ENCODE assay signal across 2 cellular contexts in genomic region chr19:50735869-50736268, GRCh38.
TF ChIP-seq lines count a peak whose summit lies in the region.

No MANE protein-coding gene starts in this region.

TF ChIP-seq in SK-N-SH, 30 proteins besides CTCF, POLR2A, EP300 and RAD21 (continued from another document):
- TF ChIP-seq TAF1 (IDR thresholded peaks at IDR 0.05; ENCODE audit: borderline replicate concordance, low read depth, low read length) (no peak), USF2 (IDR thresholded peaks at IDR 0.05; ENCODE audit: borderline replicate concordance, low read depth, low read length) (no peak), RXRA (IDR thresholded peaks at IDR 0.05; ENCODE audit: borderline replicate concordance, low read depth) (no peak), SIN3A (IDR thresholded peaks at IDR 0.05; ENCODE audit: borderline replicate concordance, low read depth, low read length) (no peak)

TF ChIP-seq in SK-N-SH treated with all-trans-retinoic acid at 6 μM for 48 hours, 23 proteins besides CTCF, POLR2A, EP300 and RAD21 (continued from another document):
- TF ChIP-seq TSHZ2 (CRISPR knock-in tag; IDR thresholded peaks at IDR 0.05) (no peak), ZFP3 (CRISPR knock-in tag; IDR thresholded peaks at IDR 0.05) (no peak), OSR1 (CRISPR knock-in tag; IDR thresholded peaks at IDR 0.05) (no peak), CREB5 (CRISPR knock-in tag; IDR thresholded peaks at IDR 0.05; ENCODE audit: low read depth) (no peak), ZFP30 (CRISPR knock-in tag; IDR thresholded peaks at IDR 0.05) (no peak), ARNTL (CRISPR knock-in tag; IDR thresholded peaks at IDR 0.05; ENCODE audit: borderline replicate concordance, low read depth) (no peak), SNAI2 (CRISPR knock-in tag; IDR thresholded peaks at IDR 0.05) (no peak), ESRRG (CRISPR knock-in tag; IDR thresholded peaks at IDR 0.05) (no peak)
